In genomic region chr1:112359961-112360767, GRCh38 we compare ENCODE assay signal across 8 cellular contexts. TPM values are rescaled to one million over a fixed set of nuclear protein-coding genes. Genes with fewer than 3 reads are reported as not detected.
DNase-seq lines count a peak whose midpoint lies in the region; ATAC-seq and TF ChIP-seq lines count a peak whose summit lies in the region.

No MANE protein-coding gene starts in this region.

- H3K36me3 Mint-ChIP-seq in activated CD8-positive, alpha-beta T cell treated with anti-CD3 and anti-CD28 coated beads, Interleukin-2, amount 10 ng/mL, durations not matched to agents 7 days and 5 days (ENCODE audit: low read depth) = no peaks in the 10 kb centered on the region

- no peak overlapping the region for H3K4me3 Mint-ChIP-seq in activated CD8-positive, alpha-beta T cell treated with anti-CD3 and anti-CD28 coated beads, Interleukin-2, amount 10 ng/mL, durations not matched to agents 7 days and 5 days

- H3K27ac Mint-ChIP-seq in activated CD8-positive, alpha-beta T cell treated with anti-CD3 and anti-CD28 coated beads, Interleukin-2, amount 10 ng/mL, durations not matched to agents 7 days and 5 days = no peak overlapping the region

- CTCF ChIA-PET in activated CD8-positive, alpha-beta T cell treated with anti-CD3 and anti-CD28 coated beads, Interleukin-2, amount 10 ng/mL, durations not matched to agents 7 days and 5 days (lab: Charles Lee) = interaction anchor here (0.7 to 7.5 kb wide), 6 partner anchors 8 to 106 kb away, joined by 3 to 43 read pairs (median 3); no protein-coding TSS in a partner anchor

- H3K36me3 ChIP-seq in lower lobe of right lung = no peaks in the 10 kb centered on the region
- no peaks in the 10 kb centered on the region for H3K36me3 ChIP-seq in thoracic aorta

- peaks cover 7% of the 10 kb centered on the region for H3K27me3 Mint-ChIP-seq in activated CD8-positive, alpha-beta T cell treated with anti-CD3 and anti-CD28 coated beads, Interleukin-2, amount 10 ng/mL, durations not matched to agents 7 days and 5 days (ENCODE audit: low read depth)

- POLR2A ChIA-PET in activated CD8-positive, alpha-beta T cell treated with anti-CD3 and anti-CD28 coated beads, Interleukin-2, amount 10 ng/mL, durations not matched to agents 7 days and 5 days (lab: Charles Lee) = no interaction called here

- intact Hi-C loops in lower lobe of right lung (cut with DNase I) = no loop called here

- peaks cover 40% of the 10 kb centered on the region for H3K4me1 ChIP-seq in lower lobe of right lung
- peaks cover 6 to 17% of the 10 kb centered on the region in 2 donors for H3K4me1 ChIP-seq in thoracic aorta (ENCODE audit: control insufficient read depth in 1 of 2, low read depth in 2 of 2)

- DNase-seq in M059J (ENCODE audit: low read depth) = peak; percentile 22
- peak; percentile 37 for DNase-seq in epithelial cell of proximal tubule (ENCODE audit: low read depth)
- peak; percentile 62 for DNase-seq in lower lobe of right lung
- no peak for DNase-seq in thoracic aorta (ENCODE audit: low spot score)
- no peak for DNase-seq in GDM1 (lab: John Stamatoyannopoulos, UW)
- no peak for DNase-seq in activated CD8-positive, alpha-beta T cell treated with anti-CD3 and anti-CD28 coated beads, Interleukin-2, amount 10 ng/mL, durations not matched to agents 7 days and 5 days

- H3K27ac ChIP-seq in lower lobe of right lung (peak overlapping the region; percentile 90), thoracic aorta (peak overlapping the region; percentile 33 to 66)

- no peaks in the 10 kb centered on the region for H3K9me3 Mint-ChIP-seq in activated CD8-positive, alpha-beta T cell treated with anti-CD3 and anti-CD28 coated beads, Interleukin-2, amount 10 ng/mL, durations not matched to agents 7 days and 5 days (ENCODE audit: insufficient read depth)

- H3K4me3 ChIP-seq in epithelial cell of proximal tubule (ENCODE audit: low read depth, low read length) (no peak overlapping the region), lower lobe of right lung (peak overlapping the region; percentile 38), thoracic aorta (peak overlapping the region; percentile 30)

- H3K27me3 ChIP-seq in lower lobe of right lung (ENCODE audit: low read depth) (no peaks in the 10 kb centered on the region), thoracic aorta (replicated peaks; ENCODE audit: insufficient read depth) (no peaks in the 10 kb centered on the region)

- no peaks in the 10 kb centered on the region for H3K4me1 Mint-ChIP-seq in activated CD8-positive, alpha-beta T cell treated with anti-CD3 and anti-CD28 coated beads, Interleukin-2, amount 10 ng/mL, durations not matched to agents 7 days and 5 days (ENCODE audit: low read depth)

- H3K9me3 ChIP-seq in lower lobe of right lung (no peaks in the 10 kb centered on the region), thoracic aorta (no peaks in the 10 kb centered on the region)

- ATAC-seq in lower lobe of right lung (peak; percentile 84 to 85), thoracic aorta (ENCODE audit: insufficient number of reproducible peaks, low FRiP score, low read depth) (peak; percentile 36), HG03342 (IDR thresholded peaks at IDR 0.05; ENCODE audit: unreplicated experiment) (no peak), HG02973 (IDR thresholded peaks at IDR 0.05; ENCODE audit: unreplicated experiment) (no peak)
- ATAC-seq in activated CD8-positive, alpha-beta T cell treated with anti-CD3 and anti-CD28 coated beads, Interleukin-2, amount 10 ng/mL, durations not matched to agents 7 days and 5 days = no peak

- no peak for TF ChIP-seq CTCF in epithelial cell of proximal tubule (conservative IDR thresholded peaks at IDR 0.05; ENCODE audit: low read depth, low read length)
- TF ChIP-seq CTCF in lower lobe of right lung (IDR thresholded peaks at IDR 0.05) = peak; percentile 29
- no peak for TF ChIP-seq CTCF in thoracic aorta (IDR thresholded peaks at IDR 0.05)

RNA-seq across cellular contexts. Expression of gene CTTNBP2NL, which starts 35.9 kb away (rescaled TPM):
- 13.5 and 17.2 TPM in 2 replicates for total RNA-seq in M059J (2014; rRNA removed; shearing (Covaris generic))
- total RNA-seq in epithelial cell of proximal tubule (26.1 and 27.2 TPM in 2 replicates), lower lobe of right lung (56.3 TPM), thoracic aorta (10 to 100 TPM; 32.5 to 66.5 TPM)
- total RNA-seq in activated CD8-positive, alpha-beta T cell treated with anti-CD3 and anti-CD28 coated beads, Interleukin-2, amount 10 ng/mL, durations not matched to agents 7 days and 5 days = under 1 TPM; 0.53 to 0.57 TPM

Comparison
In these comparisons a context has a peak if more than half of its experiments do, and no peak if none do; other contexts are left out.
1. DNase-seq: peak in M059J (single experiment), epithelial cell of proximal tubule (single experiment) and lower lobe of right lung (single experiment); none in thoracic aorta (single experiment), GDM1 (single experiment) and activated CD8-positive, alpha-beta T cell treated with anti-CD3 and anti-CD28 coated beads, Interleukin-2, amount 10 ng/mL, durations not matched to agents 7 days and 5 days (single experiment).
2. ATAC-seq: peak in lower lobe of right lung (2 of 2) and thoracic aorta (single experiment); none in HG03342 (single experiment), activated CD8-positive, alpha-beta T cell treated with anti-CD3 and anti-CD28 coated beads, Interleukin-2, amount 10 ng/mL, durations not matched to agents 7 days and 5 days (single experiment) and HG02973 (single experiment).